In genomic region chr22:38176170-38176741, GRCh38 we compare ENCODE assay signal across 1 cellular context.
TF ChIP-seq lines count a peak whose summit lies in the region.

No MANE protein-coding gene starts in this region.

TF ChIP-seq in GM23338, 12 proteins besides CTCF, POLR2A, EP300 and RAD21 (continued from another document):
- TF ChIP-seq NANOG (IDR thresholded peaks at IDR 0.05; ENCODE audit: borderline replicate concordance) (no peak), EZH2 (IDR thresholded peaks at IDR 0.05; ENCODE audit: low read depth, unreplicated experiment) (no peak), POLR2AphosphoS5 (IDR thresholded peaks at IDR 0.05; ENCODE audit: low read depth) (no peak), JUNB (IDR thresholded peaks at IDR 0.05; ENCODE audit: unreplicated experiment) (no peak)
